Comparison of ENCODE assay signal across 10 cellular contexts in the genomic region with DNA sequence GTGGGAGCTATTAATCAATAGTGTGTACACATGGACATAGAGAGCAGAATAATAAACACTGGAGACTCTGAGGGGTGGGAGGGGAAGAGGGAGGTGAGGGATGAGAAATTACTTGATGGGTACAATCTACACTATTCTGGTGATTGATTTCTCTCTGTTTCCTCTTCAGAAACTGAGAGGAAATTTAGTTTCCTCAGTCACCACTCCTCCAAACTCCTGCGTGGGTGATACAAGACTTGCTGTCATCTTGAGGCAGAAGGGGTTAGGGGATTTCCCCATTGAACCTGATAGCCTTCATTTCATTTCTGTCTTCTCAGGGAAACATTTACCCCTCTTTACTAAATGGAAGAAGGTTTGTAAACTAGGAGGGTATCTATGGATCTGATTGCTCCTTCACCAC.
A peak's percentile ranks its signal among the peaks of the same experiment; 100 is the strongest.
DNase-seq lines count a peak whose midpoint lies in the region; ATAC-seq lines count a peak whose summit lies in the region.
"Had no signal": no experiment of that assay in that cellular context is flagged by ENCODE, and none has a peak within 500 bp of the region (broad histone marks: within the 10 kb centered on the region; RNA-seq: fewer than 3 reads in every experiment).

No MANE protein-coding gene starts in this region.

- CTCF ChIA-PET in activated CD8-positive, alpha-beta memory T cell treated with anti-CD3 and anti-CD28 coated beads, Interleukin-2, amount 10 ng/mL, durations not matched to agents 7 days and 5 days (lab: Charles Lee) = no interaction called here

- H3K27me3 Mint-ChIP-seq in activated CD8-positive, alpha-beta memory T cell treated with anti-CD3 and anti-CD28 coated beads, Interleukin-2, amount 10 ng/mL, durations not matched to agents 7 days and 5 days = peaks cover 13% of the 10 kb centered on the region
- peaks cover 2% of the 10 kb centered on the region for H3K27me3 Mint-ChIP-seq in activated T-helper 1 cell treated with anti-CD3 and anti-CD28 coated beads, Interleukin-12 subunit alpha, Interleukin-12 subunit beta, Interleukin-2, Interleukin-4 antibody, amounts not matched to agents 30 ng/mL and 10 ng/mL and 1 ng/mL, durations not matched to agents 14 hours and 24 hours and 36 hours (ENCODE audit: insufficient read depth)

- H3K9me3 Mint-ChIP-seq in activated CD8-positive, alpha-beta memory T cell treated with anti-CD3 and anti-CD28 coated beads, Interleukin-2, amount 10 ng/mL, durations not matched to agents 7 days and 5 days (ENCODE audit: low read depth) = no peaks in the 10 kb centered on the region
- H3K9me3 Mint-ChIP-seq in activated T-helper 1 cell treated with anti-CD3 and anti-CD28 coated beads, Interleukin-12 subunit alpha, Interleukin-12 subunit beta, Interleukin-2, Interleukin-4 antibody, amounts not matched to agents 30 ng/mL and 10 ng/mL and 1 ng/mL, durations not matched to agents 14 hours and 24 hours and 36 hours = peaks cover 16% of the 10 kb centered on the region

- no peak overlapping the region for H3K4me3 Mint-ChIP-seq in activated CD8-positive, alpha-beta memory T cell treated with anti-CD3 and anti-CD28 coated beads, Interleukin-2, amount 10 ng/mL, durations not matched to agents 7 days and 5 days
- no peak overlapping the region for H3K4me3 Mint-ChIP-seq in activated T-helper 1 cell treated with anti-CD3 and anti-CD28 coated beads, Interleukin-12 subunit alpha, Interleukin-12 subunit beta, Interleukin-2, Interleukin-4 antibody, amounts not matched to agents 30 ng/mL and 10 ng/mL and 1 ng/mL, durations not matched to agents 14 hours and 24 hours and 36 hours

- no peak for DNase-seq in activated CD8-positive, alpha-beta memory T cell treated with anti-CD3 and anti-CD28 coated beads, Interleukin-2, amount 10 ng/mL, durations not matched to agents 7 days and 5 days
- no peak for DNase-seq in activated CD8-positive, alpha-beta memory T cell treated with anti-CD3 and anti-CD28 coated beads, Interleukin-2, amount 50 U/mL, for 4 hours
- DNase-seq in activated T-helper 1 cell treated with anti-CD3 and anti-CD28 coated beads, Interleukin-12 subunit alpha, Interleukin-12 subunit beta, Interleukin-2, Interleukin-4 antibody, amounts not matched to agents 30 ng/mL and 10 ng/mL and 1 ng/mL, durations not matched to agents 14 hours and 24 hours and 36 hours (ENCODE audit: low spot score) = peak; percentile 34
- DNase-seq in stimulated activated naive CD8-positive, alpha-beta T cell treated with anti-CD3 and anti-CD28 coated beads, Interleukin-15, Interleukin-2, amounts not matched to agents 100 U/mL and 50 U/mL, for 24 hours = peak; percentile 48
- no peak for DNase-seq in globus pallidus (ENCODE audit: low spot score)
- DNase-seq in EL = no peak
- no peak for DNase-seq in NCI-H524 (lab: John Stamatoyannopoulos, UW)
- DNase-seq: amniotic stem cell, SHP77 treated with DMSO at 0.1 percent for 48 hours had no signal

- peak; percentile 23 for ATAC-seq in activated CD8-positive, alpha-beta memory T cell treated with anti-CD3 and anti-CD28 coated beads, Interleukin-2, amount 10 ng/mL, durations not matched to agents 7 days and 5 days
- peak; percentile 96 for ATAC-seq in HG02885 (IDR thresholded peaks at IDR 0.05; ENCODE audit: poor library complexity, unreplicated experiment)
- ATAC-seq in stimulated activated naive CD8-positive, alpha-beta T cell treated with anti-CD3 and anti-CD28 coated beads, Interleukin-15, Interleukin-2, amounts not matched to agents 100 U/mL and 50 U/mL, for 24 hours = peak; percentile 93

- peaks cover 3% of the 10 kb centered on the region for H3K4me1 Mint-ChIP-seq in activated CD8-positive, alpha-beta memory T cell treated with anti-CD3 and anti-CD28 coated beads, Interleukin-2, amount 10 ng/mL, durations not matched to agents 7 days and 5 days
- peaks cover 52% of the 10 kb centered on the region for H3K4me1 Mint-ChIP-seq in activated T-helper 1 cell treated with anti-CD3 and anti-CD28 coated beads, Interleukin-12 subunit alpha, Interleukin-12 subunit beta, Interleukin-2, Interleukin-4 antibody, amounts not matched to agents 30 ng/mL and 10 ng/mL and 1 ng/mL, durations not matched to agents 14 hours and 24 hours and 36 hours (ENCODE audit: low read depth)

- no peak overlapping the region for H3K27ac Mint-ChIP-seq in activated CD8-positive, alpha-beta memory T cell treated with anti-CD3 and anti-CD28 coated beads, Interleukin-2, amount 10 ng/mL, durations not matched to agents 7 days and 5 days
- peak overlapping the region; percentile 32 for H3K27ac Mint-ChIP-seq in activated T-helper 1 cell treated with anti-CD3 and anti-CD28 coated beads, Interleukin-12 subunit alpha, Interleukin-12 subunit beta, Interleukin-2, Interleukin-4 antibody, amounts not matched to agents 30 ng/mL and 10 ng/mL and 1 ng/mL, durations not matched to agents 14 hours and 24 hours and 36 hours

- intact Hi-C loops in activated T-helper 1 cell treated with anti-CD3 and anti-CD28 coated beads, Interleukin-12 subunit alpha, Interleukin-12 subunit beta, Interleukin-2, Interleukin-4 antibody, amounts not matched to agents 30 ng/mL and 10 ng/mL and 1 ng/mL, durations not matched to agents 14 hours and 24 hours and 36 hours (cut with micrococcal nuclease) = loop anchor here (1.0 to 10.0 kb wide), 10 partner anchors 14 to 578 kb away; partner anchors contain the start of genes RMND1 and ZBTB2

- H3K36me3 Mint-ChIP-seq in activated CD8-positive, alpha-beta memory T cell treated with anti-CD3 and anti-CD28 coated beads, Interleukin-2, amount 10 ng/mL, durations not matched to agents 7 days and 5 days = no peaks in the 10 kb centered on the region
- H3K36me3 Mint-ChIP-seq in activated T-helper 1 cell treated with anti-CD3 and anti-CD28 coated beads, Interleukin-12 subunit alpha, Interleukin-12 subunit beta, Interleukin-2, Interleukin-4 antibody, amounts not matched to agents 30 ng/mL and 10 ng/mL and 1 ng/mL, durations not matched to agents 14 hours and 24 hours and 36 hours (ENCODE audit: low read depth) = peaks cover 16% of the 10 kb centered on the region

Comparison
In these comparisons a context has a peak if more than half of its experiments do, and no peak if none do; other contexts are left out.
1. ATAC-seq: peak in every context shown above with its lines; median percentile 96 in HG02885; 93 in stimulated activated naive CD8-positive, alpha-beta T cell treated with anti-CD3 and anti-CD28 coated beads, Interleukin-15, Interleukin-2, amounts not matched to agents 100 U/mL and 50 U/mL, for 24 hours; 23 in activated CD8-positive, alpha-beta memory T cell treated with anti-CD3 and anti-CD28 coated beads, Interleukin-2, amount 10 ng/mL, durations not matched to agents 7 days and 5 days.
2. DNase-seq: peak in activated T-helper 1 cell treated with anti-CD3 and anti-CD28 coated beads, Interleukin-12 subunit alpha, Interleukin-12 subunit beta, Interleukin-2, Interleukin-4 antibody, amounts not matched to agents 30 ng/mL and 10 ng/mL and 1 ng/mL, durations not matched to agents 14 hours and 24 hours and 36 hours (single experiment) and stimulated activated naive CD8-positive, alpha-beta T cell treated with anti-CD3 and anti-CD28 coated beads, Interleukin-15, Interleukin-2, amounts not matched to agents 100 U/mL and 50 U/mL, for 24 hours (single experiment); none in activated CD8-positive, alpha-beta memory T cell treated with anti-CD3 and anti-CD28 coated beads, Interleukin-2, amount 10 ng/mL, durations not matched to agents 7 days and 5 days (single experiment), activated CD8-positive, alpha-beta memory T cell treated with anti-CD3 and anti-CD28 coated beads, Interleukin-2, amount 50 U/mL, for 4 hours (single experiment), globus pallidus (single experiment), EL (single experiment) and NCI-H524 (0 of 2).